In genomic region chr11:124415356-124415923, GRCh38 we compare ENCODE assay signal across 8 cellular contexts. TPM values are rescaled to one million over a fixed set of nuclear protein-coding genes. Genes with fewer than 3 reads are reported as not detected.
DNase-seq lines count a peak whose midpoint lies in the region; ATAC-seq, FAIRE-seq and TF ChIP-seq lines count a peak whose summit lies in the region.

No MANE protein-coding gene starts in this region.

- H3K9me3 ChIP-seq in astrocyte (ENCODE audit: insufficient read depth, low read depth, low read length) (no peaks in the 10 kb centered on the region), small intestine (ENCODE audit: control insufficient read depth, low read depth) (no peaks in the 10 kb centered on the region)

- no peaks in the 10 kb centered on the region for H3K4me1 Mint-ChIP-seq in activated CD4-positive, alpha-beta T cell treated with anti-CD3 and anti-CD28 coated beads, Interleukin-2, amount 10 ng/mL, durations not matched to agents 24 days and 14 days
- H3K4me1 Mint-ChIP-seq in astrocyte (ENCODE audit: low read depth, unreplicated experiment) = no peaks in the 10 kb centered on the region

- no peak overlapping the region for H3K4me3 Mint-ChIP-seq in activated CD4-positive, alpha-beta T cell treated with anti-CD3 and anti-CD28 coated beads, Interleukin-2, amount 10 ng/mL, durations not matched to agents 24 days and 14 days
- H3K4me3 Mint-ChIP-seq in astrocyte (ENCODE audit: unreplicated experiment) = no peak overlapping the region

- no peaks in the 10 kb centered on the region for H3K36me3 Mint-ChIP-seq in activated CD4-positive, alpha-beta T cell treated with anti-CD3 and anti-CD28 coated beads, Interleukin-2, amount 10 ng/mL, durations not matched to agents 24 days and 14 days (ENCODE audit: low read depth)
- no peaks in the 10 kb centered on the region for H3K36me3 Mint-ChIP-seq in astrocyte (ENCODE audit: low read depth, unreplicated experiment)

- FAIRE-seq in astrocyte (lab: Jason Lieb, UNC) = no peak
- FAIRE-seq in small intestine (lab: Jason Lieb, UNC) = no peak

- peaks cover 2% of the 10 kb centered on the region for H3K27me3 ChIP-seq in astrocyte (ENCODE audit: insufficient read depth, low read length)
- peaks cover 0 to 6% of the 10 kb centered on the region in 2 donors for H3K27me3 ChIP-seq in small intestine (ENCODE audit: control insufficient read depth in 2 of 2, insufficient read depth in 2 of 2, low read length in 2 of 2)

- peak; percentile 70 for TF ChIP-seq CTCF in astrocyte (IDR thresholded peaks at IDR 0.05; ENCODE audit: insufficient read depth, low read depth, low read length)

- peak; percentile 61 for DNase-seq in activated CD4-positive, alpha-beta T cell treated with anti-CD3 and anti-CD28 coated beads, Interleukin-2, amount 10 ng/mL, durations not matched to agents 24 days and 14 days
- DNase-seq in activated CD4-positive, alpha-beta T cell treated with anti-CD3 and anti-CD28 coated beads, Interleukin-2, amount 50 U/mL, for 4 hours = no peak
- DNase-seq in NCI-H1105 treated with DMSO at 0.1 percent for 48 hours (lab: John Stamatoyannopoulos, UW) (peak; percentile 75), astrocyte (ENCODE audit: low read depth) (peak; percentile 26), left kidney (ENCODE audit: low read depth, low spot score) (peak; percentile 51), small intestine (no peak)

- no peak overlapping the region for H2AFZ ChIP-seq in astrocyte (ENCODE audit: low read depth, low read length)

- H3K36me3 ChIP-seq in astrocyte (ENCODE audit: insufficient read depth, low read length) (no peaks in the 10 kb centered on the region), small intestine (ENCODE audit: control insufficient read depth in 2 of 2, insufficient read depth in 2 of 2, low read length in 2 of 2) (no peaks in the 10 kb centered on the region)

- intact Hi-C loops in activated CD4-positive, alpha-beta T cell treated with anti-CD3 and anti-CD28 coated beads, Interleukin-2, amount 10 ng/mL, durations not matched to agents 24 days and 14 days (cut with micrococcal nuclease) = loop anchor here (1.0 kb wide), 1 partner anchor 171 kb away; no protein-coding TSS in a partner anchor

- H3K79me2 ChIP-seq in astrocyte (ENCODE audit: insufficient read depth, low read length) = no peaks in the 10 kb centered on the region

- no peak overlapping the region for H3K4me2 ChIP-seq in astrocyte (ENCODE audit: low read length)

- H3K4me1 ChIP-seq in astrocyte (ENCODE audit: insufficient read depth, low read length) (no peaks in the 10 kb centered on the region), small intestine (ENCODE audit: control insufficient read depth in 2 of 2, insufficient read depth in 1 of 2, low read depth in 1 of 2, low read length in 1 of 2) (no peaks in the 10 kb centered on the region)

- H3K27me3 Mint-ChIP-seq in activated CD4-positive, alpha-beta T cell treated with anti-CD3 and anti-CD28 coated beads, Interleukin-2, amount 10 ng/mL, durations not matched to agents 24 days and 14 days = peaks cover 3% of the 10 kb centered on the region
- H3K27me3 Mint-ChIP-seq in astrocyte (ENCODE audit: low read depth, unreplicated experiment) = peaks cover 4% of the 10 kb centered on the region

- no peak overlapping the region for H3K27ac Mint-ChIP-seq in activated CD4-positive, alpha-beta T cell treated with anti-CD3 and anti-CD28 coated beads, Interleukin-2, amount 10 ng/mL, durations not matched to agents 24 days and 14 days
- no peak overlapping the region for H3K27ac Mint-ChIP-seq in astrocyte (ENCODE audit: unreplicated experiment)

- no peaks in the 10 kb centered on the region for H3K9me3 Mint-ChIP-seq in activated CD4-positive, alpha-beta T cell treated with anti-CD3 and anti-CD28 coated beads, Interleukin-2, amount 10 ng/mL, durations not matched to agents 24 days and 14 days
- no peaks in the 10 kb centered on the region for H3K9me3 Mint-ChIP-seq in astrocyte (ENCODE audit: unreplicated experiment)

- no peak overlapping the region for H3K9ac ChIP-seq in astrocyte (ENCODE audit: low read length)

- H3K4me3 ChIP-seq in astrocyte (ENCODE audit: insufficient read depth, low read depth, low read length) = no peak overlapping the region
- no peak overlapping the region for H3K4me3 ChIP-seq in small intestine (ENCODE audit: low read depth in 1 of 2, low read length in 2 of 2)

- no peak for ATAC-seq in HG03039 (IDR thresholded peaks at IDR 0.05; ENCODE audit: unreplicated experiment)
- no peak for ATAC-seq in activated CD4-positive, CD25-positive, alpha-beta regulatory T cell treated with anti-CD3 and anti-CD28 coated beads, Interleukin-2, amount 50 U/mL, for 24 hours

- H4K20me1 ChIP-seq in astrocyte (ENCODE audit: insufficient read depth, low read length) = no peaks in the 10 kb centered on the region

- WGBS in small intestine, 3 donors = 14 to 17% (median 15%) methylated on average over 5 of the region's 5 CpGs

- no peak overlapping the region for H3K27ac ChIP-seq in astrocyte (ENCODE audit: low read depth, low read length)
- H3K27ac ChIP-seq in small intestine (ENCODE audit: low read depth in 1 of 2, low read length in 1 of 2) = no peak overlapping the region

RNA-seq across cellular contexts. Expression of gene OR8B4, which starts 9.2 kb away (rescaled TPM):
- total RNA-seq in activated CD4-positive, alpha-beta T cell treated with anti-CD3 and anti-CD28 coated beads, Interleukin-2, amount 10 ng/mL, durations not matched to agents 24 days and 14 days = not detected in 2 replicates
- not detected in 2 replicates for total RNA-seq in astrocyte
- not detected for polyA plus RNA-seq in small intestine

RNA-seq across cellular contexts. Expression of gene OR8B3, which starts 16.6 kb away (rescaled TPM):
- total RNA-seq in activated CD4-positive, alpha-beta T cell treated with anti-CD3 and anti-CD28 coated beads, Interleukin-2, amount 10 ng/mL, durations not matched to agents 24 days and 14 days = not detected in 2 replicates
- total RNA-seq in astrocyte = not detected in 2 replicates
- not detected for polyA plus RNA-seq in small intestine

RNA-seq across cellular contexts. Expression of gene OR8B8, which starts 30.1 kb away (rescaled TPM):
- not detected in 2 replicates for total RNA-seq in activated CD4-positive, alpha-beta T cell treated with anti-CD3 and anti-CD28 coated beads, Interleukin-2, amount 10 ng/mL, durations not matched to agents 24 days and 14 days
- not detected in 2 replicates for total RNA-seq in astrocyte
- polyA plus RNA-seq in small intestine = not detected

RNA-seq across cellular contexts. Expression of gene OR8B2, which starts 31.1 kb away (rescaled TPM):
- not detected in 2 replicates for total RNA-seq in activated CD4-positive, alpha-beta T cell treated with anti-CD3 and anti-CD28 coated beads, Interleukin-2, amount 10 ng/mL, durations not matched to agents 24 days and 14 days
- not detected in 2 replicates for total RNA-seq in astrocyte
- polyA plus RNA-seq in small intestine = not detected

Comparison
In these comparisons a context has a peak if more than half of its experiments do, and no peak if none do; other contexts are left out.
1. DNase-seq: peak in activated CD4-positive, alpha-beta T cell treated with anti-CD3 and anti-CD28 coated beads, Interleukin-2, amount 10 ng/mL, durations not matched to agents 24 days and 14 days (single experiment), NCI-H1105 treated with DMSO at 0.1 percent for 48 hours (single experiment), astrocyte (single experiment) and left kidney (single experiment); none in activated CD4-positive, alpha-beta T cell treated with anti-CD3 and anti-CD28 coated beads, Interleukin-2, amount 50 U/mL, for 4 hours (0 of 2) and small intestine (single experiment).